In the genomic region with DNA sequence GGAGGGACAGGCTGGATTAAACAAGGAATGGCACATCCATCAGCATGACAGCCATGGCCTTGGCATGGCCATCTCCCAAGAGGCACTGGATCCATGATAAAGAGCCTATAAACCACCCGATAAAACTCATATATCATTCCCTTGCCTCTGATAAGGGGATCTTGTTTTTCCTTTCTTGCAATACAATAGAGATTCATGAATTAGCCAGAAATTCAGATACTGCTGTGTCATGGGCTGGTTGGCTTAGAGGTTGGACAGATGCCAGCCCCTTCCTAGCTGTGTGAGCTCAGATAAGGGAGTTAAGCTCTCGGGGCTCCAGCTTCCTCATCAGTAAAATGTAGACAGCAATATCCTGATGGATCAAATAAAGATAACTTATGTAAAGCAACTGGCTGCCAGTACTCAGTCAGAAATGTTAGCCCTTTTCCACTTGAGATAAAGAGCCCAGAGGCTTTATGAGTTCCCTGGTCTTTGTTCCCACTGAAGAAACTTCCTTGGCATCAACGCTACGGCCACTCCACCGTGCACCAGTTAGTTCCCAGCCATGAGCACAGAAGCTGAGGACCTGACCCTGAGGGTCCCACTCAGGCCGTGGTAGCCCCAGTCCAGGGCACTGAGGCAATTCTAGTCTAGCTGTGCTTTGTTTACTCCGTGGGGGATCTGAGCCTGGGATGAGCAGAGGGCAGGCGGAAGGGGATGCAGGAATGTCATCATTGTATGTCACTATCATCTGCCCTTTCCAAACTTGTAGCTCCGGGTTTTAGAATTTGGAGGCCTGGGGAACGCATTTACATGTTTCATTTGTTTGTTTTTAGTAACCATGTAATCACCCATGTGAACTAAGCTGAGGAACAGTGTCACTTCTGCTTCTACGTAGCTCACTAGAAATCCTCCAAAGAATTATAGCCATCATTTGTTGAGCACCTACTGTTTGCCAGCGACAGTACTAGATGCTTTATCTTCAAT, we compare ENCODE assay signal across 1 cellular context.
TF ChIP-seq lines count a peak whose summit lies in the region.

No MANE protein-coding gene starts in this region.

TF ChIP-seq in HEK293, 187 proteins besides CTCF, POLR2A, EP300 and RAD21 (continued from another document and continues in another):
- TF ChIP-seq, protein P1, sequence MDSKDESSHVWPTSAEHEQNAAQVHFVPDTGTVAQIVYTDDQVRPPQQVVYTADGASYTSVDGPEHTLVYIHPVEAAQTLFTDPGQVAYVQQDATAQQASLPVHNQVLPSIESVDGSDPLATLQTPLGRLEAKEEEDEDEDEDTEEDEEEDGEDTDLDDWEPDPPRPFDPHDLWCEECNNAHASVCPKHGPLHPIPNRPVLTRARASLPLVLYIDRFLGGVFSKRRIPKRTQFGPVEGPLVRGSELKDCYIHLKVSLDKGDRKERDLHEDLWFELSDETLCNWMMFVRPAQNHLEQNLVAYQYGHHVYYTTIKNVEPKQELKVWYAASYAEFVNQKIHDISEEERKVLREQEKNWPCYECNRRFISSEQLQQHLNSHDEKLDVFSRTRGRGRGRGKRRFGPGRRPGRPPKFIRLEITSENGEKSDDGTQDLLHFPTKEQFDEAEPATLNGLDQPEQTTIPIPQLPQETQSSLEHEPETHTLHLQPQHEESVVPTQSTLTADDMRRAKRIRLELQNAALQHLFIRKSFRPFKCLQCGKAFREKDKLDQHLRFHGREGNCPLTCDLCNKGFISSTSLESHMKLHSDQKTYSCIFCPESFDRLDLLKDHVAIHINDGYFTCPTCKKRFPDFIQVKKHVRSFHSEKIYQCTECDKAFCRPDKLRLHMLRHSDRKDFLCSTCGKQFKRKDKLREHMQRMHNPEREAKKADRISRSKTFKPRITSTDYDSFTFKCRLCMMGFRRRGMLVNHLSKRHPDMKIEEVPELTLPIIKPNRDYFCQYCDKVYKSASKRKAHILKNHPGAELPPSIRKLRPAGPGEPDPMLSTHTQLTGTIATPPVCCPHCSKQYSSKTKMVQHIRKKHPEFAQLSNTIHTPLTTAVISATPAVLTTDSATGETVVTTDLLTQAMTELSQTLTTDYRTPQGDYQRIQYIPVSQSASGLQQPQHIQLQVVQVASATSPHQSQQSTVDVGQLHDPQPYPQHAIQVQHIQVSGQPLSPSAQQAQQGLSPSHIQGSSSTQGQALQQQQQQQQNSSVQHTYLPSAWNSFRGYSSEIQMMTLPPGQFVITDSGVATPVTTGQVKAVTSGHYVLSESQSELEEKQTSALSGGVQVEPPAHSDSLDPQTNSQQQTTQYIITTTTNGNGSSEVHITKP (tag by site-specific recombination; IDR thresholded peaks at IDR 0.05), result no peak
- TF ChIP-seq ZNF157 (tag by site-specific recombination; IDR thresholded peaks at IDR 0.05) (no peak), KLF16 (tag by site-specific recombination; IDR thresholded peaks at IDR 0.05) (no peak), SP2 (tag by site-specific recombination; IDR thresholded peaks at IDR 0.05) (no peak), ZNF148 (tag by site-specific recombination; IDR thresholded peaks at IDR 0.05; ENCODE audit: borderline replicate concordance) (no peak), ZNF292 (tag by site-specific recombination; IDR thresholded peaks at IDR 0.05; ENCODE audit: borderline replicate concordance, low read depth) (no peak), ZNF654 (tag by site-specific recombination; IDR thresholded peaks at IDR 0.05; ENCODE audit: low read depth) (no peak), ZNF274 (IDR thresholded peaks at IDR 0.05; ENCODE audit: low read length) (no peak), ZNF274 (tag by site-specific recombination; IDR thresholded peaks at IDR 0.05; ENCODE audit: borderline replicate concordance) (no peak), IKZF3 (tag by site-specific recombination; IDR thresholded peaks at IDR 0.05) (peak; percentile 39), ZNF394 (tag by site-specific recombination; IDR thresholded peaks at IDR 0.05; ENCODE audit: borderline replicate concordance) (no peak), ZNF341 (tag by site-specific recombination; IDR thresholded peaks at IDR 0.05; ENCODE audit: low read depth) (peak; percentile 89), ZNF350 (tag by site-specific recombination; IDR thresholded peaks at IDR 0.05) (no peak), MYNN (tag by site-specific recombination; IDR thresholded peaks at IDR 0.05; ENCODE audit: borderline replicate concordance) (no peak), PBX3 (CRISPR knock-in tag; IDR thresholded peaks at IDR 0.05) (no peak), ZFP37 (tag by site-specific recombination; IDR thresholded peaks at IDR 0.05) (no peak), ZNF221 (tag by site-specific recombination; IDR thresholded peaks at IDR 0.05; ENCODE audit: borderline replicate concordance) (no peak), ZNF10 (tag by site-specific recombination; IDR thresholded peaks at IDR 0.05) (peak; percentile 91), ZNF776 (tag by site-specific recombination; IDR thresholded peaks at IDR 0.05; ENCODE audit: borderline replicate concordance) (no peak), ZNF623 (tag by site-specific recombination; IDR thresholded peaks at IDR 0.05) (no peak), ZNF747 (tag by site-specific recombination; IDR thresholded peaks at IDR 0.05) (no peak), ZIC2 (tag by site-specific recombination; IDR thresholded peaks at IDR 0.05) (peak; percentile 68), ZNF660 (tag by site-specific recombination; IDR thresholded peaks at IDR 0.05) (no peak), ZBTB17 (tag by site-specific recombination; IDR thresholded peaks at IDR 0.05) (peak; percentile 93), ZFHX2 (tag by site-specific recombination; conservative IDR thresholded peaks at IDR 0.05) (no peak), ZNF514 (tag by site-specific recombination; IDR thresholded peaks at IDR 0.05) (no peak), ZNF155 (tag by site-specific recombination; IDR thresholded peaks at IDR 0.05) (no peak), SALL2 (tag by site-specific recombination; IDR thresholded peaks at IDR 0.05; ENCODE audit: borderline replicate concordance) (no peak), ZNF366 (tag by site-specific recombination; conservative IDR thresholded peaks at IDR 0.05) (peak; percentile 32; the same call in 1 of the 2 replicates), ZNF473 (tag by site-specific recombination; IDR thresholded peaks at IDR 0.05) (no peak), ZNF664 (tag by site-specific recombination; IDR thresholded peaks at IDR 0.05) (peak; percentile 92), ZNF223 (tag by site-specific recombination; IDR thresholded peaks at IDR 0.05) (no peak), SETDB1 (IDR thresholded peaks at IDR 0.05; ENCODE audit: insufficient read length, low read length) (no peak), ZNF629 (tag by site-specific recombination; IDR thresholded peaks at IDR 0.05) (peak; percentile 81), ZFP3 (tag by site-specific recombination; IDR thresholded peaks at IDR 0.05; ENCODE audit: low read depth) (no peak; the same call in 1 of the 2 replicates), ZBTB8A (tag by site-specific recombination; IDR thresholded peaks at IDR 0.05) (peak; percentile 89), ZNF585B (tag by site-specific recombination; IDR thresholded peaks at IDR 0.05) (no peak), YY2 (tag by site-specific recombination; IDR thresholded peaks at IDR 0.05) (no peak), ZBTB21 (tag by site-specific recombination; IDR thresholded peaks at IDR 0.05) (no peak), ZNF354C (tag by site-specific recombination; IDR thresholded peaks at IDR 0.05; ENCODE audit: borderline replicate concordance, low read depth) (no peak), ZBTB48 (tag by site-specific recombination; IDR thresholded peaks at IDR 0.05) (no peak), SP3 (tag by site-specific recombination; IDR thresholded peaks at IDR 0.05) (no peak), ZNF707 (tag by site-specific recombination; IDR thresholded peaks at IDR 0.05) (no peak), ZNF133 (tag by site-specific recombination; IDR thresholded peaks at IDR 0.05) (no peak)
- TF ChIP-seq, protein P2, sequence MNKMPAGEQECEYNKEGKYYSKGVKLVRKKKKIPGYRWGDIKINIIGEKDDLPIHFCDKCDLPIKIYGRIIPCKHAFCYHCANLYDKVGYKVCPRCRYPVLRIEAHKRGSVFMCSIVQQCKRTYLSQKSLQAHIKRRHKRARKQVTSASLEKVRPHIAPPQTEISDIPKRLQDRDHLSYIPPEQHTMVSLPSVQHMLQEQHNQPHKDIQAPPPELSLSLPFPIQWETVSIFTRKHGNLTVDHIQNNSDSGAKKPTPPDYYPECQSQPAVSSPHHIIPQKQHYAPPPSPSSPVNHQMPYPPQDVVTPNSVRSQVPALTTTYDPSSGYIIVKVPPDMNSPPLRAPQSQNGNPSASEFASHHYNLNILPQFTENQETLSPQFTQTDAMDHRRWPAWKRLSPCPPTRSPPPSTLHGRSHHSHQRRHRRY (tag by site-specific recombination; IDR thresholded peaks at IDR 0.05), result no peak
- TF ChIP-seq, protein P3, sequence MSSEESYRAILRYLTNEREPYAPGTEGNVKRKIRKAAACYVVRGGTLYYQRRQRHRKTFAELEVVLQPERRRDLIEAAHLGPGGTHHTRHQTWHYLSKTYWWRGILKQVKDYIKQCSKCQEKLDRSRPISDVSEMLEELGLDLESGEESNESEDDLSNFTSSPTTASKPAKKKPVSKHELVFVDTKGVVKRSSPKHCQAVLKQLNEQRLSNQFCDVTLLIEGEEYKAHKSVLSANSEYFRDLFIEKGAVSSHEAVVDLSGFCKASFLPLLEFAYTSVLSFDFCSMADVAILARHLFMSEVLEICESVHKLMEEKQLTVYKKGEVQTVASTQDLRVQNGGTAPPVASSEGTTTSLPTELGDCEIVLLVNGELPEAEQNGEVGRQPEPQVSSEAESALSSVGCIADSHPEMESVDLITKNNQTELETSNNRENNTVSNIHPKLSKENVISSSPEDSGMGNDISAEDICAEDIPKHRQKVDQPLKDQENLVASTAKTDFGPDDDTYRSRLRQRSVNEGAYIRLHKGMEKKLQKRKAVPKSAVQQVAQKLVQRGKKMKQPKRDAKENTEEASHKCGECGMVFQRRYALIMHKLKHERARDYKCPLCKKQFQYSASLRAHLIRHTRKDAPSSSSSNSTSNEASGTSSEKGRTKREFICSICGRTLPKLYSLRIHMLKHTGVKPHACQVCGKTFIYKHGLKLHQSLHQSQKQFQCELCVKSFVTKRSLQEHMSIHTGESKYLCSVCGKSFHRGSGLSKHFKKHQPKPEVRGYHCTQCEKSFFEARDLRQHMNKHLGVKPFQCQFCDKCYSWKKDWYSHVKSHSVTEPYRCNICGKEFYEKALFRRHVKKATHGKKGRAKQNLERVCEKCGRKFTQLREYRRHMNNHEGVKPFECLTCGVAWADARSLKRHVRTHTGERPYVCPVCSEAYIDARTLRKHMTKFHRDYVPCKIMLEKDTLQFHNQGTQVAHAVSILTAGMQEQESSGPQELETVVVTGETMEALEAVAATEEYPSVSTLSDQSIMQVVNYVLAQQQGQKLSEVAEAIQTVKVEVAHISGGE (tag by site-specific recombination; conservative IDR thresholded peaks at IDR 0.05; ENCODE audit: low read depth), result no peak
- TF ChIP-seq, protein P4, sequence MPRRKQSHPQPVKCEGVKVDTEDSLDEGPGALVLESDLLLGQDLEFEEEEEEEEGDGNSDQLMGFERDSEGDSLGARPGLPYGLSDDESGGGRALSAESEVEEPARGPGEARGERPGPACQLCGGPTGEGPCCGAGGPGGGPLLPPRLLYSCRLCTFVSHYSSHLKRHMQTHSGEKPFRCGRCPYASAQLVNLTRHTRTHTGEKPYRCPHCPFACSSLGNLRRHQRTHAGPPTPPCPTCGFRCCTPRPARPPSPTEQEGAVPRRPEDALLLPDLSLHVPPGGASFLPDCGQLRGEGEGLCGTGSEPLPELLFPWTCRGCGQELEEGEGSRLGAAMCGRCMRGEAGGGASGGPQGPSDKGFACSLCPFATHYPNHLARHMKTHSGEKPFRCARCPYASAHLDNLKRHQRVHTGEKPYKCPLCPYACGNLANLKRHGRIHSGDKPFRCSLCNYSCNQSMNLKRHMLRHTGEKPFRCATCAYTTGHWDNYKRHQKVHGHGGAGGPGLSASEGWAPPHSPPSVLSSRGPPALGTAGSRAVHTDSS (tag by site-specific recombination; IDR thresholded peaks at IDR 0.05), result peak; percentile 51; the same call in 1 of the 2 replicates
- TF ChIP-seq, protein P5, sequence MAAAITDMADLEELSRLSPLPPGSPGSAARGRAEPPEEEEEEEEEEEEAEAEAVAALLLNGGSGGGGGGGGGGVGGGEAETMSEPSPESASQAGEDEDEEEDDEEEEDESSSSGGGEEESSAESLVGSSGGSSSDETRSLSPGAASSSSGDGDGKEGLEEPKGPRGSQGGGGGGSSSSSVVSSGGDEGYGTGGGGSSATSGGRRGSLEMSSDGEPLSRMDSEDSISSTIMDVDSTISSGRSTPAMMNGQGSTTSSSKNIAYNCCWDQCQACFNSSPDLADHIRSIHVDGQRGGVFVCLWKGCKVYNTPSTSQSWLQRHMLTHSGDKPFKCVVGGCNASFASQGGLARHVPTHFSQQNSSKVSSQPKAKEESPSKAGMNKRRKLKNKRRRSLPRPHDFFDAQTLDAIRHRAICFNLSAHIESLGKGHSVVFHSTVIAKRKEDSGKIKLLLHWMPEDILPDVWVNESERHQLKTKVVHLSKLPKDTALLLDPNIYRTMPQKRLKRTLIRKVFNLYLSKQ (tag by site-specific recombination; IDR thresholded peaks at IDR 0.05; ENCODE audit: borderline replicate concordance), result no peak
